9 cellular contexts compared by ENCODE assay signal in the genomic region with DNA sequence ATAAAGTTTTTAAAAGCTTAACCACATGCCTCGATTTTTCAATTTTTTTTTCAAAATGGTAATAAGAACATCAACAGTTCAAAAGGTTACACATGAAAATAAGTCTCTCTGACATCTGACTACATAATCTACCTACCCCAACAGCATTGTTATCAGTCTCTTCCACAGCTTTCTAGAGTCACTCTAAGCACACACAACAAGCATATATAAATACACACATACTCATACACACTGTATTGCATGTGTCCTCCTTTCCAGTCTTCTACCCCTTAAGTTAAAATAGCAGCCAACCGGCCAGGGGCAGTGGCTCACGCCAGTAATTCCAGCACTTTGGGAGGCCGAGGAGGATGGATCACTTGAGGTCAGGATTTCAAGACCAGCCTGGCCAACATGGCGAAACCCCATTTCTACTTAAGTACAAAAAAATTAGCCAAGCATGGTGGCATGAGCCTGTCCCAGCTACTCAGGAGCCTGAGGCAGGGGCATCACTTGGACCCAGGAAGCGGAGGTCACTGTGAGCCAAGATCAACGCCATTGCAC. TPM values are rescaled to one million over a fixed set of nuclear protein-coding genes. Genes with fewer than 3 reads are reported as not detected.
DNase-seq lines count a peak whose midpoint lies in the region; ATAC-seq and TF ChIP-seq lines count a peak whose summit lies in the region.
"Had no signal": no experiment of that assay in that cellular context is flagged by ENCODE, and none has a peak within 500 bp of the region (broad histone marks: within the 10 kb centered on the region; RNA-seq: fewer than 3 reads in every experiment).

No MANE protein-coding gene starts in this region.

- 93% methylated on average over 7 of the region's 7 CpGs for WGBS in mesenchymal stem cell

- no peak overlapping the region for H2AK5ac ChIP-seq in mesenchymal stem cell (ENCODE audit: low read length, severe bottlenecking)

- H3K4me2 ChIP-seq in mesenchymal stem cell (ENCODE audit: low read length, poor library complexity, severe bottlenecking): no peak overlapping the region

- H3K79me1 ChIP-seq in mesenchymal stem cell (replicated peaks; ENCODE audit: low read length, poor library complexity, severe bottlenecking): no peaks in the 10 kb centered on the region

- no peak overlapping the region for H3K4me3 ChIP-seq in mesenchymal stem cell (ENCODE audit: insufficient read depth in 1 of 2, low read depth in 1 of 2, low read length in 2 of 2)
- H3K4me3 ChIP-seq: spleen, suprapubic skin had no signal

- H2BK12ac ChIP-seq in mesenchymal stem cell (ENCODE audit: low read length in 2 of 2): no peak overlapping the region

- H3K36me3 ChIP-seq in mesenchymal stem cell (ENCODE audit: control insufficient read depth in 1 of 2, insufficient read depth in 2 of 2, low read depth in 1 of 2, low read length in 2 of 2): no peaks in the 10 kb centered on the region
- H3K36me3 ChIP-seq: spleen, suprapubic skin had no signal

- H3K27me3 Mint-ChIP-seq in type B pancreatic cell: no peaks in the 10 kb centered on the region

- H4K91ac ChIP-seq in mesenchymal stem cell (ENCODE audit: low read length): no peak overlapping the region

- peaks cover 6% of the 10 kb centered on the region for H3K4me1 ChIP-seq in mesenchymal stem cell (ENCODE audit: control insufficient read depth, insufficient read depth, low read depth, low read length)

- H3K4me1 Mint-ChIP-seq in type B pancreatic cell (ENCODE audit: unreplicated experiment): peaks cover 17% of the 10 kb centered on the region

- no peaks in the 10 kb centered on the region for H3K9me3 ChIP-seq in mesenchymal stem cell (ENCODE audit: control insufficient read depth, low read length)
- H3K9me3 ChIP-seq: spleen, suprapubic skin had no signal

- no peak overlapping the region for H3K27ac ChIP-seq in mesenchymal stem cell (ENCODE audit: low read length, poor library complexity, severe bottlenecking)
- H3K27ac ChIP-seq: suprapubic skin had no signal

- H3K27ac Mint-ChIP-seq in type B pancreatic cell: no peak overlapping the region

- no peak overlapping the region for H2AFZ ChIP-seq in mesenchymal stem cell (ENCODE audit: low read depth, low read length)

- H3K4me3 Mint-ChIP-seq in type B pancreatic cell: no peak overlapping the region

- H3K4ac ChIP-seq in mesenchymal stem cell (ENCODE audit: low read depth in 1 of 2, low read length in 2 of 2): no peak overlapping the region

- no peak overlapping the region for H2BK120ac ChIP-seq in mesenchymal stem cell (ENCODE audit: low read depth, low read length)

- peaks cover 36% of the 10 kb centered on the region for H3K36me3 Mint-ChIP-seq in type B pancreatic cell

- no peak overlapping the region for H2BK5ac ChIP-seq in mesenchymal stem cell (ENCODE audit: low read depth, low read length, poor library complexity, severe bottlenecking)

- H2BK15ac ChIP-seq in mesenchymal stem cell (ENCODE audit: low read depth, poor library complexity, severe bottlenecking): no peak overlapping the region

- ATAC-seq in GM18868 (IDR thresholded peaks at IDR 0.05; ENCODE audit: unreplicated experiment) (peak; percentile 40), GM21717 (IDR thresholded peaks at IDR 0.05; ENCODE audit: unreplicated experiment) (peak; percentile 54), HG03460 (IDR thresholded peaks at IDR 0.05; ENCODE audit: unreplicated experiment) (peak; percentile 27)

- peak overlapping the region; percentile 14 for H3K9ac ChIP-seq in mesenchymal stem cell (ENCODE audit: low read length)

- H3K18ac ChIP-seq in mesenchymal stem cell (ENCODE audit: low read depth in 1 of 2, low read length in 2 of 2): no peak overlapping the region

- no peak for TF ChIP-seq CTCF in type B pancreatic cell (conservative IDR thresholded peaks at IDR 0.05)

- no peak overlapping the region for H3K23ac ChIP-seq in mesenchymal stem cell (ENCODE audit: low read length in 2 of 2)

- H3K27me3 ChIP-seq in mesenchymal stem cell (ENCODE audit: control insufficient read depth in 1 of 2, insufficient read depth in 1 of 2, low read length in 2 of 2): no peaks in the 10 kb centered on the region
- H3K27me3 ChIP-seq: spleen, suprapubic skin had no signal

- no peaks in the 10 kb centered on the region for H3K9me3 Mint-ChIP-seq in type B pancreatic cell

- no peak overlapping the region for H3K14ac ChIP-seq in mesenchymal stem cell (ENCODE audit: low read length in 2 of 2)

- DNase-seq in mesenchymal stem cell (no peak), NCI-H446 treated with DMSO at 0.1 percent for 48 hours (lab: John Stamatoyannopoulos, UW) (no peak), type B pancreatic cell (ENCODE audit: extremely low spot score, unreplicated experiment) (no peak)
- DNase-seq in activated CD4-positive, alpha-beta T cell treated with anti-CD3 and anti-CD28 coated beads for 48 hours: no peak
- DNase-seq: spleen had no signal

- H4K8ac ChIP-seq in mesenchymal stem cell (ENCODE audit: low read length): no peak overlapping the region

RNA-seq across cellular contexts. Expression of gene TBL1XR1, which starts 12.2 kb away (rescaled TPM):
- polyA plus RNA-seq in mesenchymal stem cell (2013, experiment 1 of 2): 26.7 TPM
- 27.8 TPM for polyA plus RNA-seq in mesenchymal stem cell (2013, experiment 2 of 2)
- total RNA-seq in type B pancreatic cell (ENCODE audit: low replicate concordance): 118 and 155 TPM in 2 replicates
